In genomic region chr5:159515909-159516415, GRCh38 we compare ENCODE assay signal across 1 cellular context.
A peak's percentile ranks its signal among the peaks of the same experiment; 100 is the strongest.
TF ChIP-seq lines count a peak whose summit lies in the region.

No MANE protein-coding gene starts in this region.

TF ChIP-seq in HCT116, 20 proteins besides CTCF, POLR2A, EP300 and RAD21 (continued from another document):
- 0 out of 2 replicates have a peak, but pooled peaks have one; percentile 43 for TF ChIP-seq CBX3 (IDR thresholded peaks at IDR 0.05; ENCODE audit: low read depth)
- TF ChIP-seq ATF3 (IDR thresholded peaks at IDR 0.05): no peak
TF ChIP-seq in HCT116: peak in this region for 3.
